In the genomic region with DNA sequence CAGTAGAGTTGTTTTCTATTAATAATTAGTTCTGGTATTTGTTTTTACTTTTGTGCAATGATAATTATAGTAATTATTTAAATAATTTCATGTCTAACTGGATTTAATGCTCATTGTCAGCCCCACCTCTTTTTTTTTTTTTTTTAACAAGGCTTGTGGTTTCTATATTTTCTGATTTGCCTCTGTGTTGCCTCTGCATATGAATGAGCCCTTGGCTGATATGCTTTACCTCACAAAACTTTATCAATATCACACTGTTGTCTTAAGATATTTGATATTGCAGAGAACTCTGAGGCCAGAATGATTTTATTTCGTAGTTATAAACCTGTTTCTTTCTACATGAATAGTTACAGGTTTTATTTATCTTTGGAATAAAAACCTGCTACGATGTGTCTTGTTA, we compare ENCODE assay signal across 1 cellular context.
A peak's percentile ranks its signal among the peaks of the same experiment; 100 is the strongest.
TF ChIP-seq lines count a peak whose summit lies in the region.

No MANE protein-coding gene starts in this region.

TF ChIP-seq in K562, 482 proteins besides CTCF, POLR2A, EP300 and RAD21 (continued from another document):
- TF ChIP-seq, protein P1, sequence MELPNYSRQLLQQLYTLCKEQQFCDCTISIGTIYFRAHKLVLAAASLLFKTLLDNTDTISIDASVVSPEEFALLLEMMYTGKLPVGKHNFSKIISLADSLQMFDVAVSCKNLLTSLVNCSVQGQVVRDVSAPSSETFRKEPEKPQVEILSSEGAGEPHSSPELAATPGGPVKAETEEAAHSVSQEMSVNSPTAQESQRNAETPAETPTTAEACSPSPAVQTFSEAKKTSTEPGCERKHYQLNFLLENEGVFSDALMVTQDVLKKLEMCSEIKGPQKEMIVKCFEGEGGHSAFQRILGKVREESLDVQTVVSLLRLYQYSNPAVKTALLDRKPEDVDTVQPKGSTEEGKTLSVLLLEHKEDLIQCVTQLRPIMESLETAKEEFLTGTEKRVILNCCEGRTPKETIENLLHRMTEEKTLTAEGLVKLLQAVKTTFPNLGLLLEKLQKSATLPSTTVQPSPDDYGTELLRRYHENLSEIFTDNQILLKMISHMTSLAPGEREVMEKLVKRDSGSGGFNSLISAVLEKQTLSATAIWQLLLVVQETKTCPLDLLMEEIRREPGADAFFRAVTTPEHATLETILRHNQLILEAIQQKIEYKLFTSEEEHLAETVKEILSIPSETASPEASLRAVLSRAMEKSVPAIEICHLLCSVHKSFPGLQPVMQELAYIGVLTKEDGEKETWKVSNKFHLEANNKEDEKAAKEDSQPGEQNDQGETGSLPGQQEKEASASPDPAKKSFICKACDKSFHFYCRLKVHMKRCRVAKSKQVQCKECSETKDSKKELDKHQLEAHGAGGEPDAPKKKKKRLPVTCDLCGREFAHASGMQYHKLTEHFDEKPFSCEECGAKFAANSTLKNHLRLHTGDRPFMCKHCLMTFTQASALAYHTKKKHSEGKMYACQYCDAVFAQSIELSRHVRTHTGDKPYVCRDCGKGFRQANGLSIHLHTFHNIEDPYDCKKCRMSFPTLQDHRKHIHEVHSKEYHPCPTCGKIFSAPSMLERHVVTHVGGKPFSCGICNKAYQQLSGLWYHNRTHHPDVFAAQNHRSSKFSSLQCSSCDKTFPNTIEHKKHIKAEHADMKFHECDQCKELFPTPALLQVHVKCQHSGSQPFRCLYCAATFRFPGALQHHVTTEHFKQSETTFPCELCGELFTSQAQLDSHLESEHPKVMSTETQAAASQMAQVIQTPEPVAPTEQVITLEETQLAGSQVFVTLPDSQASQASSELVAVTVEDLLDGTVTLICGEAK (IDR thresholded peaks at IDR 0.05): peak; percentile 83
- TF ChIP-seq, protein P1 (CRISPR knock-in tag; IDR thresholded peaks at IDR 0.05): peak; percentile 55; the same call in 1 of the 2 replicates
- TF ChIP-seq PTRF (tag; IDR thresholded peaks at IDR 0.05): no peak
- TF ChIP-seq, protein P2, sequence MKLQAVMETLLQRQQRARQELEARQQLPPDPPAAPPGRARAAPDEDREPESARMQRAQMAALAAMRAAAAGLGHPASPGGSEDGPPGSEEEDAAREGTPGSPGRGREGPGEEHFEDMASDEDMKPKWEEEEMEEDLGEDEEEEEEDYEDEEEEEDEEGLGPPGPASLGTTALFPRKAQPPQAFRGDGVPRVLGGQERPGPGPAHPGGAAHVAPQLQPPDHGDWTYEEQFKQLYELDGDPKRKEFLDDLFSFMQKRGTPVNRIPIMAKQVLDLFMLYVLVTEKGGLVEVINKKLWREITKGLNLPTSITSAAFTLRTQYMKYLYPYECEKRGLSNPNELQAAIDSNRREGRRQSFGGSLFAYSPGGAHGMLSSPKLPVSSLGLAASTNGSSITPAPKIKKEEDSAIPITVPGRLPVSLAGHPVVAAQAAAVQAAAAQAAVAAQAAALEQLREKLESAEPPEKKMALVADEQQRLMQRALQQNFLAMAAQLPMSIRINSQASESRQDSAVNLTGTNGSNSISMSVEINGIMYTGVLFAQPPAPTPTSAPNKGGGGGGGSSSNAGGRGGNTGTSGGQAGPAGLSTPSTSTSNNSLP (IDR thresholded peaks at IDR 0.05; ENCODE audit: borderline replicate concordance, low read depth, low read length): no peak
- no peak for TF ChIP-seq MTA3 (IDR thresholded peaks at IDR 0.05; ENCODE audit: borderline replicate concordance)
- TF ChIP-seq ZNF146 (CRISPR knock-in tag; IDR thresholded peaks at IDR 0.05; ENCODE audit: unreplicated experiment): no peak
